Comparison of ENCODE assay signal across 18 cellular contexts in genomic region chr3:139317660-139318430, GRCh38. TPM values are rescaled to one million over a fixed set of nuclear protein-coding genes. Genes with fewer than 3 reads are reported as not detected.
DNase-seq lines count a peak whose midpoint lies in the region; TF ChIP-seq lines count a peak whose summit lies in the region.
"Had no signal": no experiment of that assay in that cellular context is flagged by ENCODE, and none has a peak within 500 bp of the region (broad histone marks: within the 10 kb centered on the region; RNA-seq: fewer than 3 reads in every experiment).

No MANE protein-coding gene starts in this region.

- no peaks in the 10 kb centered on the region for H3K4me1 ChIP-seq in HEK293 (ENCODE audit: control insufficient read depth, insufficient read depth, low read length)
- H3K4me1 ChIP-seq in PC-9 (replicated peaks; ENCODE audit: insufficient read depth): peaks cover 42% of the 10 kb centered on the region
- H3K4me1 ChIP-seq: gastroesophageal sphincter, stomach, tibial nerve had no signal

- H3K27ac ChIP-seq in HEK293 (ENCODE audit: extremely low read depth, low read depth, low read length): no peak overlapping the region
- peak overlapping the region; percentile 83 for H3K27ac ChIP-seq in PC-9
- H3K27ac ChIP-seq: gastroesophageal sphincter, stomach, tibial nerve had no signal

- CTCF ChIA-PET in HEK293 (lab: Yijun Ruan, JAX): interaction anchor here (0.7 to 2.4 kb wide), 7 partner anchors 11 to 908 kb away, joined by 3 to 9 read pairs (median 4); no protein-coding TSS in a partner anchor
- CTCF ChIA-PET in PC-9 (lab: Charles Lee): interaction anchor here (0.6 to 1.6 kb wide), 5 partner anchors 11 to 693 kb away, joined by 3 to 10 read pairs (median 4); no protein-coding TSS in a partner anchor

- H3K9me3 ChIP-seq in HEK293 (ENCODE audit: control insufficient read depth, insufficient read depth, low read depth, low read length) (no peaks in the 10 kb centered on the region), PC-9 (ENCODE audit: insufficient read depth, low read depth) (no peaks in the 10 kb centered on the region)
- H3K9me3 ChIP-seq: gastroesophageal sphincter, stomach, tibial nerve had no signal

- intact Hi-C loops in PC-9 (cut with micrococcal nuclease; ENCODE audit: unreplicated experiment) (loop anchor here (1.0 to 10.0 kb wide), 2 partner anchors 16 to 983 kb away; no protein-coding TSS in a partner anchor), posterior vena cava (cut with DNase I) (no loop called here)

- BruUV-seq in PC-9 (replicated peaks; lab: Mats Ljungman, UMichigan): no TSS peak

- H3K9me2 ChIP-seq in PC-9 (ENCODE audit: insufficient read depth): no peaks in the 10 kb centered on the region

- POLR2A ChIA-PET in HEK293 (lab: Yijun Ruan, JAX): no interaction called here
- POLR2A ChIA-PET in PC-9 (lab: Charles Lee; ENCODE audit: unreplicated experiment): interaction anchor here (0.5 to 1.0 kb wide), 5 partner anchors 15 to 241 kb away, joined by 3 to 11 read pairs (median 4); no protein-coding TSS in a partner anchor

- peak overlapping the region; percentile 46; the same call in 1 of the 2 replicates for H2AFZ ChIP-seq in PC-9

- peaks cover 24% of the 10 kb centered on the region for H3F3A ChIP-seq in PC-9 (ENCODE audit: insufficient read depth, low read depth)

- H3K36me3 ChIP-seq in HEK293 (ENCODE audit: control insufficient read depth in 2 of 2, insufficient read depth in 1 of 2, low read length in 2 of 2) (no peaks in the 10 kb centered on the region), PC-9 (ENCODE audit: low read depth) (no peaks in the 10 kb centered on the region)
- H3K36me3 ChIP-seq: gastroesophageal sphincter, stomach, tibial nerve had no signal

- H3K4me2 ChIP-seq in PC-9: peak overlapping the region; percentile 56

- DNase-seq in PC-9 (peak; percentile 66 to 92), fibroblast of mammary gland (ENCODE audit: low read depth) (peak; percentile 14), posterior vena cava (ENCODE audit: low spot score) (peak; percentile 64), NCI-H1105 (lab: John Stamatoyannopoulos, UW) (no peak), activated gamma-delta T cell (lab: John Stamatoyannopoulos, UW) (no peak), GOT3 (lab: John Stamatoyannopoulos, UW) (no peak)
- DNase-seq: activated CD4-positive, alpha-beta T cell treated with anti-CD3 and anti-CD28 coated beads for 1 hour; activated gamma-delta T cell treated with Interleukin-2 at 50 U/mL for 16 hours; activated naive CD8-positive, alpha-beta T cell treated with anti-CD3 and anti-CD28 coated beads, Interleukin-2, amount 50 U/mL, for 24 hours; effector CD8-positive, alpha-beta T cell; HFFc6; Kasumi-1; NCI-H1092; stimulated activated CD8-positive, alpha-beta memory T cell treated with anti-CD3 and anti-CD28 coated beads, Interleukin-4, amount 100 ng/mL, for 48 hours; stomach had no signal

- no peak overlapping the region for H3K4me3 ChIP-seq in HEK293 (ENCODE audit: low read depth, low read length)
- no peak overlapping the region for H3K4me3 ChIP-seq in PC-9
- no peak overlapping the region for H3K4me3 ChIP-seq in fibroblast of mammary gland (ENCODE audit: control insufficient read depth, low read depth, low read length)
- H3K4me3 ChIP-seq: gastroesophageal sphincter, stomach, tibial nerve had no signal

- TF ChIP-seq CTCF in HEK293 (tag by site-specific recombination; IDR thresholded peaks at IDR 0.05) (no peak), PC-9 (conservative IDR thresholded peaks at IDR 0.05) (no peak), fibroblast of mammary gland (conservative IDR thresholded peaks at IDR 0.05; ENCODE audit: control insufficient read depth, insufficient read depth, low read depth, low read length) (no peak)

- H4K20me1 ChIP-seq in PC-9 (ENCODE audit: insufficient read depth): no peaks in the 10 kb centered on the region

- no peaks in the 10 kb centered on the region for H3K79me2 ChIP-seq in PC-9 (ENCODE audit: low read depth)

- no peaks in the 10 kb centered on the region for H3K27me3 ChIP-seq in PC-9 (ENCODE audit: insufficient read depth, low read depth)

TF ChIP-seq in HEK293, 187 proteins besides CTCF, POLR2A, EP300 and RAD21:
- no peak for TF ChIP-seq ZNF558 (tag by site-specific recombination; IDR thresholded peaks at IDR 0.05)
- peak; percentile 36; the same call in 1 of the 2 replicates for TF ChIP-seq PRDM10 (tag by site-specific recombination; IDR thresholded peaks at IDR 0.05)
- TF ChIP-seq ZNF416 (tag by site-specific recombination; IDR thresholded peaks at IDR 0.05): no peak
- TF ChIP-seq ZNF155 (tag by site-specific recombination; IDR thresholded peaks at IDR 0.05): no peak

RNA-seq across cellular contexts. Expression of gene MRPS22, which starts 26.0 kb away (rescaled TPM):
- total RNA-seq in PC-9 (2021) (64.8 and 68.0 TPM in 2 replicates), posterior vena cava (10 to 100 TPM; 30.3 to 34.6 TPM)

Comparison
In these comparisons a context has a peak if more than half of its experiments do, and no peak if none do; other contexts are left out.
1. DNase-seq: peak in PC-9 (2 of 2), fibroblast of mammary gland (single experiment) and posterior vena cava (single experiment); none in NCI-H1105 (single experiment), activated gamma-delta T cell (single experiment) and GOT3 (single experiment).